Comparison of ENCODE assay signal across 8 cellular contexts in genomic region chr1:200029035-200029623, GRCh38. TPM values are rescaled to one million over a fixed set of nuclear protein-coding genes. Genes with fewer than 3 reads are reported as not detected.
DNase-seq lines count a peak whose midpoint lies in the region; ATAC-seq lines count a peak whose summit lies in the region.

No MANE protein-coding gene starts in this region.

- no peak overlapping the region for H3K27ac Mint-ChIP-seq in activated CD4-positive, alpha-beta T cell treated with anti-CD3 and anti-CD28 coated beads, Interleukin-2, amount 10 ng/mL, durations not matched to agents 7 days and 5 days

- peaks cover 4% of the 10 kb centered on the region for H3K4me1 Mint-ChIP-seq in activated CD4-positive, alpha-beta T cell treated with anti-CD3 and anti-CD28 coated beads, Interleukin-2, amount 10 ng/mL, durations not matched to agents 7 days and 5 days

- no peaks in the 10 kb centered on the region for H3K9me3 Mint-ChIP-seq in activated CD4-positive, alpha-beta T cell treated with anti-CD3 and anti-CD28 coated beads, Interleukin-2, amount 10 ng/mL, durations not matched to agents 7 days and 5 days

- peak overlapping the region; percentile 48 for H3K4me3 Mint-ChIP-seq in activated CD4-positive, alpha-beta T cell treated with anti-CD3 and anti-CD28 coated beads, Interleukin-2, amount 10 ng/mL, durations not matched to agents 7 days and 5 days

- H3K27me3 Mint-ChIP-seq in activated CD4-positive, alpha-beta T cell treated with anti-CD3 and anti-CD28 coated beads, Interleukin-2, amount 10 ng/mL, durations not matched to agents 7 days and 5 days = peaks cover 46% of the 10 kb centered on the region

- no peak for DNase-seq in activated CD4-positive, alpha-beta T cell treated with anti-CD3 and anti-CD28 coated beads, Interleukin-2, amount 10 ng/mL, durations not matched to agents 7 days and 5 days
- DNase-seq in activated CD4-positive, alpha-beta T cell treated with anti-CD3 and anti-CD28 coated beads for 1 hour = no peak
- DNase-seq in NCI-H345 (lab: John Stamatoyannopoulos, UW) (peak; percentile 81), astrocyte of the hippocampus (ENCODE audit: low read depth, low spot score) (peak; percentile 55), iPS-NIHi7 (ENCODE audit: extremely low spot score) (peak; percentile 84)
- DNase-seq in stimulated activated naive CD8-positive, alpha-beta T cell treated with anti-CD3 and anti-CD28 coated beads, Interleukin-15, Interleukin-2, amounts not matched to agents 100 U/mL and 50 U/mL, for 24 hours = no peak

- CTCF ChIA-PET in activated CD4-positive, alpha-beta T cell treated with anti-CD3 and anti-CD28 coated beads, Interleukin-2, amount 10 ng/mL, durations not matched to agents 7 days and 5 days (lab: Charles Lee) = interaction anchor here (1.3 kb wide), 1 partner anchor 13 kb away, joined by 3 read pairs; no protein-coding TSS in a partner anchor

- H3K36me3 Mint-ChIP-seq in activated CD4-positive, alpha-beta T cell treated with anti-CD3 and anti-CD28 coated beads, Interleukin-2, amount 10 ng/mL, durations not matched to agents 7 days and 5 days (ENCODE audit: low read depth) = no peaks in the 10 kb centered on the region

- POLR2A ChIA-PET in activated CD4-positive, alpha-beta T cell treated with anti-CD3 and anti-CD28 coated beads, Interleukin-2, amount 10 ng/mL, durations not matched to agents 7 days and 5 days (lab: Charles Lee) = interaction anchor here (0.6 kb wide), 1 partner anchor 163 kb away, joined by 3 read pairs; no protein-coding TSS in a partner anchor

- peak; percentile 52 for ATAC-seq in stimulated activated naive CD8-positive, alpha-beta T cell treated with anti-CD3 and anti-CD28 coated beads, Interleukin-15, Interleukin-2, amounts not matched to agents 100 U/mL and 50 U/mL, for 24 hours
- ATAC-seq in HG03460 (IDR thresholded peaks at IDR 0.05; ENCODE audit: unreplicated experiment) = no peak
- ATAC-seq in HG03457 (IDR thresholded peaks at IDR 0.05; ENCODE audit: unreplicated experiment) = no peak

RNA-seq across cellular contexts. Expression of gene NR5A2, which starts 1.6 kb away (rescaled TPM):
- total RNA-seq in activated CD4-positive, alpha-beta T cell treated with anti-CD3 and anti-CD28 coated beads, Interleukin-2, amount 10 ng/mL, durations not matched to agents 7 days and 5 days = not detected

Comparison
In these comparisons a context has a peak if more than half of its experiments do, and no peak if none do; other contexts are left out.
1. DNase-seq: peak in NCI-H345 (single experiment), astrocyte of the hippocampus (single experiment) and iPS-NIHi7 (single experiment); none in activated CD4-positive, alpha-beta T cell treated with anti-CD3 and anti-CD28 coated beads, Interleukin-2, amount 10 ng/mL, durations not matched to agents 7 days and 5 days (single experiment), activated CD4-positive, alpha-beta T cell treated with anti-CD3 and anti-CD28 coated beads for 1 hour (single experiment) and stimulated activated naive CD8-positive, alpha-beta T cell treated with anti-CD3 and anti-CD28 coated beads, Interleukin-15, Interleukin-2, amounts not matched to agents 100 U/mL and 50 U/mL, for 24 hours (single experiment).